In genomic region chr2:36322108-36322507, GRCh38 we compare ENCODE assay signal across 8 cellular contexts. TPM values are rescaled to one million over a fixed set of nuclear protein-coding genes. Genes with fewer than 3 reads are reported as not detected.
DNase-seq lines count a peak whose midpoint lies in the region; ATAC-seq and TF ChIP-seq lines count a peak whose summit lies in the region.

No MANE protein-coding gene starts in this region.

- H3K79me2 ChIP-seq in PC-9 (ENCODE audit: low read depth): no peaks in the 10 kb centered on the region

- H3K36me3 ChIP-seq in body of pancreas (replicated peaks in 1 of 2; ENCODE audit: insufficient read depth in 1 of 2, low read depth in 2 of 2) (no peaks in the 10 kb centered on the region), PC-9 (ENCODE audit: low read depth) (no peaks in the 10 kb centered on the region), neuronal stem cell (replicated peaks in 1 of 2; ENCODE audit: control insufficient read depth in 2 of 2, insufficient read depth in 2 of 2, low read length in 2 of 2) (no peaks in the 10 kb centered on the region)

- WGBS in body of pancreas, 2 donors: 44 to 58% methylated on average over 3 of the region's 3 CpGs
- WGBS in neuronal stem cell (ENCODE audit: extremely low coverage in 2 of 2, insufficient read length in 2 of 2, insufficient replicate concordance in 1 of 2), 2 donors: no CpG with 5 or more reads among the region's 3 CpGs

- H3K4ac ChIP-seq in neuronal stem cell (ENCODE audit: low read length): no peak overlapping the region

- H3K14ac ChIP-seq in neuronal stem cell (ENCODE audit: low read length): no peak overlapping the region

- H2BK15ac ChIP-seq in neuronal stem cell (ENCODE audit: low read length): no peak overlapping the region

- no peaks in the 10 kb centered on the region for H3K9me3 ChIP-seq in body of pancreas
- no peaks in the 10 kb centered on the region; the same call in 1 of the 2 replicates for H3K9me3 ChIP-seq in PC-9 (ENCODE audit: insufficient read depth, low read depth)
- H3K9me3 ChIP-seq in neuronal stem cell (replicated peaks in 1 of 2; ENCODE audit: control insufficient read depth in 2 of 2, insufficient read depth in 1 of 2, low read depth in 1 of 2, low read length in 2 of 2): no peaks in the 10 kb centered on the region

- H3K4me2 ChIP-seq in PC-9: no peak overlapping the region
- H3K4me2 ChIP-seq in neuronal stem cell (ENCODE audit: insufficient read depth, low read length, poor library complexity, severe bottlenecking): no peak overlapping the region

- BruUV-seq in PC-9 (replicated peaks; lab: Mats Ljungman, UMichigan): no TSS peak

- ATAC-seq in body of pancreas: no peak
- peak; percentile 46 for ATAC-seq in left colon
- ATAC-seq in HG02884 (IDR thresholded peaks at IDR 0.05; ENCODE audit: unreplicated experiment): no peak

- intact Hi-C loops in body of pancreas (cut with DNase I): no loop called here
- intact Hi-C loops in left colon (cut with DNase I, micrococcal nuclease): no loop called here
- intact Hi-C loops in PC-9 (cut with micrococcal nuclease; ENCODE audit: unreplicated experiment): no loop called here

- H3K23ac ChIP-seq in neuronal stem cell (ENCODE audit: low read depth, low read length, poor library complexity): no peak overlapping the region

- no peak overlapping the region for H2AK5ac ChIP-seq in neuronal stem cell (ENCODE audit: low read depth, low read length)

- CTCF ChIA-PET in HEK293T (lab: Yijun Ruan, JAX): no interaction called here
- CTCF ChIA-PET in PC-9 (lab: Charles Lee): no interaction called here

- H3F3A ChIP-seq in PC-9 (ENCODE audit: insufficient read depth, low read depth): no peaks in the 10 kb centered on the region

- H2AFZ ChIP-seq in PC-9: no peak overlapping the region
- no peak overlapping the region for H2AFZ ChIP-seq in neuronal stem cell (ENCODE audit: low read length)

- no peak overlapping the region for H4K8ac ChIP-seq in neuronal stem cell (ENCODE audit: low read depth, low read length)

- H3K27me3 ChIP-seq in body of pancreas (no peaks in the 10 kb centered on the region), PC-9 (ENCODE audit: insufficient read depth, low read depth) (no peaks in the 10 kb centered on the region), neuronal stem cell (ENCODE audit: control insufficient read depth in 3 of 3, insufficient read depth in 3 of 3, low read depth in 1 of 3, low read length in 3 of 3) (no peaks in the 10 kb centered on the region)

- no peak for TF ChIP-seq POLR2A in body of pancreas (IDR thresholded peaks at IDR 0.05)

- no peak overlapping the region for H3K27ac ChIP-seq in body of pancreas
- H3K27ac ChIP-seq in PC-9: no peak overlapping the region
- H3K27ac ChIP-seq in neuronal stem cell (replicated peaks; ENCODE audit: low read length): no peak overlapping the region

- POLR2A ChIA-PET in HEK293T (lab: Yijun Ruan, JAX): no interaction called here
- POLR2A ChIA-PET in PC-9 (lab: Charles Lee; ENCODE audit: unreplicated experiment): no interaction called here

- H3K4me3 ChIP-seq in AG09309 (ENCODE audit: control insufficient read depth, low read depth, low read length) (no peak overlapping the region), body of pancreas (no peak overlapping the region), PC-9 (no peak overlapping the region), neuronal stem cell (ENCODE audit: low read length in 2 of 2) (no peak overlapping the region)

- no peaks in the 10 kb centered on the region for H4K20me1 ChIP-seq in PC-9 (ENCODE audit: insufficient read depth)

- no peak overlapping the region for H2BK12ac ChIP-seq in neuronal stem cell (ENCODE audit: low read length)

- H3K9ac ChIP-seq in neuronal stem cell (ENCODE audit: low read depth, low read length, poor library complexity): no peak overlapping the region

- H3K4me1 ChIP-seq in body of pancreas: no peaks in the 10 kb centered on the region
- no peaks in the 10 kb centered on the region for H3K4me1 ChIP-seq in PC-9 (replicated peaks; ENCODE audit: insufficient read depth)
- H3K4me1 ChIP-seq in neuronal stem cell (ENCODE audit: control insufficient read depth in 2 of 2, insufficient read depth in 1 of 2, low read depth in 1 of 2, low read length in 2 of 2): no peaks in the 10 kb centered on the region

- TF ChIP-seq CTCF in AG09309 (IDR thresholded peaks at IDR 0.05; ENCODE audit: control insufficient read depth, insufficient read depth, low read depth, low read length, missing control alignments) (peak; percentile 78), body of pancreas (IDR thresholded peaks at IDR 0.05) (peak in 4 of 7 experiments; percentile 27 to 31 (median 29)), PC-9 (conservative IDR thresholded peaks at IDR 0.05) (no peak; the same call in 1 of the 2 replicates)

- H2BK120ac ChIP-seq in neuronal stem cell (ENCODE audit: low read depth, low read length): no peak overlapping the region

- H3K9me2 ChIP-seq in PC-9 (ENCODE audit: insufficient read depth): no peaks in the 10 kb centered on the region

- H4K91ac ChIP-seq in neuronal stem cell (ENCODE audit: low read depth, low read length, poor library complexity): no peak overlapping the region

- no peak overlapping the region for H2BK5ac ChIP-seq in neuronal stem cell (ENCODE audit: low read length)

- H3K18ac ChIP-seq in neuronal stem cell (ENCODE audit: low read length): no peak overlapping the region

- DNase-seq in AG09309 (ENCODE audit: low read depth) (peak; percentile 41), HEK293T (ENCODE audit: extremely low spot score) (peak; percentile 21), body of pancreas (peak in 1 of 4 donors; percentile 12), left colon (no peak), PC-9 (no peak), neuronal stem cell (ENCODE audit: low spot score) (no peak), NCI-H748 treated with DMSO at 0.1 percent for 48 hours (lab: John Stamatoyannopoulos, UW) (no peak)

- no peaks in the 10 kb centered on the region for H3K79me1 ChIP-seq in neuronal stem cell (ENCODE audit: low read depth, low read length)

TF ChIP-seq in HEK293T, 16 proteins besides CTCF, POLR2A, EP300 and RAD21:
- TF ChIP-seq ZNF384 (IDR thresholded peaks at IDR 0.05): no peak
- TF ChIP-seq SP1 (IDR thresholded peaks at IDR 0.05): no peak
- TF ChIP-seq LEF1 (IDR thresholded peaks at IDR 0.05; ENCODE audit: borderline replicate concordance): no peak
- TF ChIP-seq L3MBTL2 (conservative IDR thresholded peaks at IDR 0.05): no peak
- no peak for TF ChIP-seq SUZ12 (IDR thresholded peaks at IDR 0.05)
- no peak for TF ChIP-seq TARDBP (IDR thresholded peaks at IDR 0.05)
- TF ChIP-seq FOXA1 (IDR thresholded peaks at IDR 0.05): no peak
- no peak for TF ChIP-seq FOXM1 (IDR thresholded peaks at IDR 0.05; ENCODE audit: borderline replicate concordance)
- TF ChIP-seq PKNOX1 (IDR thresholded peaks at IDR 0.05): no peak
- TF ChIP-seq NFRKB (IDR thresholded peaks at IDR 0.05): no peak
- no peak for TF ChIP-seq ELF4 (IDR thresholded peaks at IDR 0.05)
- TF ChIP-seq CTBP1 (IDR thresholded peaks at IDR 0.05; ENCODE audit: borderline replicate concordance): no peak
- no peak for TF ChIP-seq BHLHE40 (IDR thresholded peaks at IDR 0.05; ENCODE audit: borderline replicate concordance)
- TF ChIP-seq HDGF (IDR thresholded peaks at IDR 0.05; ENCODE audit: borderline replicate concordance): no peak
- no peak for TF ChIP-seq ARNT (IDR thresholded peaks at IDR 0.05)
- no peak for TF ChIP-seq FOXK2 (IDR thresholded peaks at IDR 0.05)

RNA-seq across cellular contexts. Expression of gene CRIM1, which starts 33.5 kb away (rescaled TPM):
- total RNA-seq in body of pancreas: 10 to 100 TPM; 41.5 to 64.6 TPM
- total RNA-seq in left colon: 100 to 1,000 TPM in 1 of 2 donors, 10 to 100 TPM in 1; 67.7 to 105 TPM
- 133 and 154 TPM in 2 replicates for total RNA-seq in PC-9 (2021)
- 7.8 TPM for polyA plus RNA-seq in neuronal stem cell (2013, experiment 1 of 2)
- polyA plus RNA-seq in neuronal stem cell (2013, experiment 2 of 2): 8.2 TPM

Comparison
In these comparisons a context has a peak if more than half of its experiments do, and no peak if none do; other contexts are left out.
1. DNase-seq: peak in AG09309 (single experiment) and HEK293T (single experiment); none in left colon (0 of 2), PC-9 (0 of 2), neuronal stem cell (single experiment) and NCI-H748 treated with DMSO at 0.1 percent for 48 hours (single experiment).